In genomic region chr10:132993271-132994260, GRCh38 we compare ENCODE assay signal across 2 cellular contexts.
TF ChIP-seq lines count a peak whose summit lies in the region.

No MANE protein-coding gene starts in this region.

TF ChIP-seq in H1, 55 proteins besides CTCF, POLR2A, EP300 and RAD21:
- TF ChIP-seq HDAC6 (IDR thresholded peaks at IDR 0.05; ENCODE audit: low read depth, low read length) (no peak), POLR2AphosphoS5 (IDR thresholded peaks at IDR 0.05; ENCODE audit: low read depth, low read length) (no peak), RBBP5 (IDR thresholded peaks at IDR 0.05; ENCODE audit: borderline replicate concordance, low read depth, low read length) (no peak), USF2 (IDR thresholded peaks at IDR 0.05; ENCODE audit: low read length) (no peak), PHF8 (conservative IDR thresholded peaks at IDR 0.05; ENCODE audit: low read depth, low read length) (no peak), MAX (IDR thresholded peaks at IDR 0.05) (no peak), SIX5 (IDR thresholded peaks at IDR 0.05; ENCODE audit: low read depth, low read length) (no peak), TAF7 (optimal IDR thresholded peaks at IDR 0.05; ENCODE audit: borderline replicate concordance, low read depth, low read length) (no peak), CHD1 (IDR thresholded peaks at IDR 0.05; ENCODE audit: low read depth, low read length) (no peak), TEAD4 (IDR thresholded peaks at IDR 0.05; ENCODE audit: low read depth, low read length) (no peak), KDM5A (IDR thresholded peaks at IDR 0.05; ENCODE audit: low read length) (no peak), JUND (IDR thresholded peaks at IDR 0.05; ENCODE audit: low read length) (no peak), SAP30 (IDR thresholded peaks at IDR 0.05; ENCODE audit: insufficient read depth, insufficient replicate concordance, low read length) (no peak), SP4 (IDR thresholded peaks at IDR 0.05; ENCODE audit: low read length) (no peak), SP2 (IDR thresholded peaks at IDR 0.05; ENCODE audit: low read length) (no peak), RXRA (IDR thresholded peaks at IDR 0.05; ENCODE audit: insufficient read depth, low read depth, low read length) (no peak), BCL11A (IDR thresholded peaks at IDR 0.05; ENCODE audit: low read depth in 2 of 2, low read length in 2 of 2) (no peak), FOSL1 (IDR thresholded peaks at IDR 0.05; ENCODE audit: insufficient read depth, low read depth, low read length) (no peak)
- TF ChIP-seq, protein P1, sequence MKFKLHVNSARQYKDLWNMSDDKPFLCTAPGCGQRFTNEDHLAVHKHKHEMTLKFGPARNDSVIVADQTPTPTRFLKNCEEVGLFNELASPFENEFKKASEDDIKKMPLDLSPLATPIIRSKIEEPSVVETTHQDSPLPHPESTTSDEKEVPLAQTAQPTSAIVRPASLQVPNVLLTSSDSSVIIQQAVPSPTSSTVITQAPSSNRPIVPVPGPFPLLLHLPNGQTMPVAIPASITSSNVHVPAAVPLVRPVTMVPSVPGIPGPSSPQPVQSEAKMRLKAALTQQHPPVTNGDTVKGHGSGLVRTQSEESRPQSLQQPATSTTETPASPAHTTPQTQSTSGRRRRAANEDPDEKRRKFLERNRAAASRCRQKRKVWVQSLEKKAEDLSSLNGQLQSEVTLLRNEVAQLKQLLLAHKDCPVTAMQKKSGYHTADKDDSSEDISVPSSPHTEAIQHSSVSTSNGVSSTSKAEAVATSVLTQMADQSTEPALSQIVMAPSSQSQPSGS (IDR thresholded peaks at IDR 0.05; ENCODE audit: low read length): no peak

TF ChIP-seq in HepG2, 621 proteins besides CTCF, POLR2A, EP300 and RAD21:
- TF ChIP-seq NBN (conservative IDR thresholded peaks at IDR 0.05) (no peak), ZNF660 (CRISPR knock-in tag; IDR thresholded peaks at IDR 0.05; ENCODE audit: borderline replicate concordance, low read depth) (no peak), ZNF567 (CRISPR knock-in tag; IDR thresholded peaks at IDR 0.05; ENCODE audit: borderline replicate concordance) (no peak), ZNF574 (CRISPR knock-in tag; IDR thresholded peaks at IDR 0.05) (no peak), TP53 (CRISPR knock-in tag; conservative IDR thresholded peaks at IDR 0.05) (no peak), ZBTB7B (CRISPR knock-in tag; IDR thresholded peaks at IDR 0.05) (no peak), ZNF367 (CRISPR knock-in tag; IDR thresholded peaks at IDR 0.05; ENCODE audit: borderline replicate concordance) (no peak), PLSCR1 (CRISPR knock-in tag; IDR thresholded peaks at IDR 0.05; ENCODE audit: borderline replicate concordance) (no peak), KIAA2018 (CRISPR knock-in tag; IDR thresholded peaks at IDR 0.05; ENCODE audit: borderline replicate concordance) (no peak), MTF2 (CRISPR knock-in tag; IDR thresholded peaks at IDR 0.05; ENCODE audit: borderline replicate concordance) (no peak), HDAC1 (CRISPR knock-in tag; IDR thresholded peaks at IDR 0.05) (no peak)
- TF ChIP-seq, protein P2, sequence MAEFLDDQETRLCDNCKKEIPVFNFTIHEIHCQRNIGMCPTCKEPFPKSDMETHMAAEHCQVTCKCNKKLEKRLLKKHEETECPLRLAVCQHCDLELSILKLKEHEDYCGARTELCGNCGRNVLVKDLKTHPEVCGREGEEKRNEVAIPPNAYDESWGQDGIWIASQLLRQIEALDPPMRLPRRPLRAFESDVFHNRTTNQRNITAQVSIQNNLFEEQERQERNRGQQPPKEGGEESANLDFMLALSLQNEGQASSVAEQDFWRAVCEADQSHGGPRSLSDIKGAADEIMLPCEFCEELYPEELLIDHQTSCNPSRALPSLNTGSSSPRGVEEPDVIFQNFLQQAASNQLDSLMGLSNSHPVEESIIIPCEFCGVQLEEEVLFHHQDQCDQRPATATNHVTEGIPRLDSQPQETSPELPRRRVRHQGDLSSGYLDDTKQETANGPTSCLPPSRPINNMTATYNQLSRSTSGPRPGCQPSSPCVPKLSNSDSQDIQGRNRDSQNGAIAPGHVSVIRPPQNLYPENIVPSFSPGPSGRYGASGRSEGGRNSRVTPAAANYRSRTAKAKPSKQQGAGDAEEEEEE (CRISPR knock-in tag; IDR thresholded peaks at IDR 0.05; ENCODE audit: borderline replicate concordance): no peak
